In genomic region chr11:68947151-68947550, GRCh38 we compare ENCODE assay signal across 21 cellular contexts. TPM values are rescaled to one million over a fixed set of nuclear protein-coding genes. Genes with fewer than 3 reads are reported as not detected.
"Had no signal": no experiment of that assay in that cellular context is flagged by ENCODE, and none has a peak within 500 bp of the region (broad histone marks: within the 10 kb centered on the region; RNA-seq: fewer than 3 reads in every experiment).

No MANE protein-coding gene starts in this region.

- H3K27ac ChIP-seq: colonic mucosa, epithelial cell of prostate, lower lobe of right lung, psoas muscle, testis had no signal

- H3K36me3 Mint-ChIP-seq: natural killer cell had no signal

- H3K27ac Mint-ChIP-seq: activated CD8-positive, alpha-beta T cell treated with anti-CD3 and anti-CD28 coated beads for 36 hours; natural killer cell; stimulated activated naive CD8-positive, alpha-beta T cell treated with anti-CD3 and anti-CD28 coated beads, Interleukin-15, Interleukin-2, amounts not matched to agents 100 ng/mL and 50 ng/mL, for 24 hours had no signal

- H3K36me3 ChIP-seq: colonic mucosa, lower lobe of right lung had no signal

- H3K27me3 Mint-ChIP-seq: activated CD8-positive, alpha-beta T cell treated with anti-CD3 and anti-CD28 coated beads for 36 hours; stimulated activated naive CD8-positive, alpha-beta T cell treated with anti-CD3 and anti-CD28 coated beads, Interleukin-15, Interleukin-2, amounts not matched to agents 100 ng/mL and 50 ng/mL, for 24 hours had no signal

- H3K4me1 ChIP-seq: colonic mucosa, lower lobe of right lung, psoas muscle had no signal

- H3K9me3 ChIP-seq: colonic mucosa, lower lobe of right lung, mucosa of descending colon, psoas muscle, testis had no signal

- H3K27me3 ChIP-seq: colonic mucosa, testis had no signal

- H3K4me3 ChIP-seq: colonic mucosa, lower lobe of right lung, mucosa of descending colon, psoas muscle, testis had no signal

- H3K4me3 Mint-ChIP-seq: activated CD8-positive, alpha-beta T cell treated with anti-CD3 and anti-CD28 coated beads for 36 hours; activated T-helper 1 cell treated with anti-CD3 and anti-CD28 coated beads, Interleukin-12 subunit alpha, Interleukin-12 subunit beta, Interleukin-2, Interleukin-4 antibody, amounts not matched to agents 30 ng/mL and 10 ng/mL and 1 ng/mL, durations not matched to agents 14 hours and 24 hours and 36 hours; natural killer cell; stimulated activated naive CD8-positive, alpha-beta T cell treated with anti-CD3 and anti-CD28 coated beads, Interleukin-15, Interleukin-2, amounts not matched to agents 100 ng/mL and 50 ng/mL, for 24 hours had no signal

- DNase-seq: activated CD4-positive, alpha-beta T cell treated with anti-CD3 and anti-CD28 coated beads for 4 hours; activated CD8-positive, alpha-beta memory T cell treated with anti-CD3 and anti-CD28 coated beads, Interleukin-2, amount 50 U/mL, for 48 hours; activated CD8-positive, alpha-beta T cell treated with anti-CD3 and anti-CD28 coated beads for 36 hours; activated naive CD4-positive, alpha-beta T cell; colonic mucosa; effector memory CD4-positive, alpha-beta T cell; hippocampal formation; lower lobe of right lung; mucosa of descending colon; natural killer cell; occipital lobe; psoas muscle; stimulated activated CD4-positive, alpha-beta T cell treated with anti-CD3 and anti-CD28 coated beads, Interleukin-12 subunit alpha, Interleukin-12 subunit beta, amount 100 ng/mL, for 4 hours; testis had no signal

- ATAC-seq: activated CD8-positive, alpha-beta T cell treated with anti-CD3 and anti-CD28 coated beads for 36 hours; natural killer cell had no signal

- H3K9me3 Mint-ChIP-seq: activated CD8-positive, alpha-beta T cell treated with anti-CD3 and anti-CD28 coated beads for 36 hours; activated T-helper 1 cell treated with anti-CD3 and anti-CD28 coated beads, Interleukin-12 subunit alpha, Interleukin-12 subunit beta, Interleukin-2, Interleukin-4 antibody, amounts not matched to agents 30 ng/mL and 10 ng/mL and 1 ng/mL, durations not matched to agents 14 hours and 24 hours and 36 hours; natural killer cell; stimulated activated naive CD8-positive, alpha-beta T cell treated with anti-CD3 and anti-CD28 coated beads, Interleukin-15, Interleukin-2, amounts not matched to agents 100 ng/mL and 50 ng/mL, for 24 hours had no signal

RNA-seq across cellular contexts. Expression of gene MRGPRD, which starts 33.6 kb away (rescaled TPM):
- total RNA-seq: activated CD8-positive, alpha-beta T cell treated with anti-CD3 and anti-CD28 coated beads for 36 hours; activated T-helper 1 cell treated with anti-CD3 and anti-CD28 coated beads, Interleukin-12 subunit alpha, Interleukin-12 subunit beta, Interleukin-2, Interleukin-4 antibody, amounts not matched to agents 30 ng/mL and 10 ng/mL and 1 ng/mL, durations not matched to agents 14 hours and 24 hours and 36 hours; cardiac septum; colonic mucosa; glomerular endothelial cell; lower lobe of right lung; natural killer cell; occipital lobe; psoas muscle; sciatic nerve; SK-MEL-5; testis had no signal
- polyA plus RNA-seq: psoas muscle had no signal
